Comparison of ENCODE assay signal across 2 cellular contexts in genomic region chr16:5059386-5060072, GRCh38.
TF ChIP-seq lines count a peak whose summit lies in the region.

No MANE protein-coding gene starts in this region.

TF ChIP-seq in HEK293, 187 proteins besides CTCF, POLR2A, EP300 and RAD21:
- TF ChIP-seq ZNF518A (tag by site-specific recombination; conservative IDR thresholded peaks at IDR 0.05; ENCODE audit: low read depth) (no peak), ZNF350 (tag by site-specific recombination; IDR thresholded peaks at IDR 0.05) (no peak), ZSCAN30 (tag by site-specific recombination; IDR thresholded peaks at IDR 0.05) (no peak), ZNF830 (tag by site-specific recombination; IDR thresholded peaks at IDR 0.05; ENCODE audit: low read depth) (no peak), ZBTB26 (tag by site-specific recombination; optimal IDR thresholded peaks at IDR 0.05) (no peak), SP3 (tag by site-specific recombination; IDR thresholded peaks at IDR 0.05) (no peak), GLI4 (tag by site-specific recombination; IDR thresholded peaks at IDR 0.05) (no peak), ZFP3 (tag by site-specific recombination; IDR thresholded peaks at IDR 0.05; ENCODE audit: low read depth) (no peak), EGR2 (tag by site-specific recombination; IDR thresholded peaks at IDR 0.05; ENCODE audit: low read depth) (peak; percentile 71), ZFHX2 (tag by site-specific recombination; conservative IDR thresholded peaks at IDR 0.05) (0 out of 2 replicates have a peak, but pooled peaks have one; percentile 42), TRIM28 (IDR thresholded peaks at IDR 0.05; ENCODE audit: borderline replicate concordance, low read length) (no peak)

TF ChIP-seq in H1, 55 proteins besides CTCF, POLR2A, EP300 and RAD21:
- TF ChIP-seq SUZ12 (IDR thresholded peaks at IDR 0.05; ENCODE audit: low read length) (no peak), TAF1 (IDR thresholded peaks at IDR 0.05; ENCODE audit: low read depth, low read length) (0 out of 2 replicates have a peak, but pooled peaks have one; percentile 27)
TF ChIP-seq in H1: peak in this region for 1.
